In the genomic region with DNA sequence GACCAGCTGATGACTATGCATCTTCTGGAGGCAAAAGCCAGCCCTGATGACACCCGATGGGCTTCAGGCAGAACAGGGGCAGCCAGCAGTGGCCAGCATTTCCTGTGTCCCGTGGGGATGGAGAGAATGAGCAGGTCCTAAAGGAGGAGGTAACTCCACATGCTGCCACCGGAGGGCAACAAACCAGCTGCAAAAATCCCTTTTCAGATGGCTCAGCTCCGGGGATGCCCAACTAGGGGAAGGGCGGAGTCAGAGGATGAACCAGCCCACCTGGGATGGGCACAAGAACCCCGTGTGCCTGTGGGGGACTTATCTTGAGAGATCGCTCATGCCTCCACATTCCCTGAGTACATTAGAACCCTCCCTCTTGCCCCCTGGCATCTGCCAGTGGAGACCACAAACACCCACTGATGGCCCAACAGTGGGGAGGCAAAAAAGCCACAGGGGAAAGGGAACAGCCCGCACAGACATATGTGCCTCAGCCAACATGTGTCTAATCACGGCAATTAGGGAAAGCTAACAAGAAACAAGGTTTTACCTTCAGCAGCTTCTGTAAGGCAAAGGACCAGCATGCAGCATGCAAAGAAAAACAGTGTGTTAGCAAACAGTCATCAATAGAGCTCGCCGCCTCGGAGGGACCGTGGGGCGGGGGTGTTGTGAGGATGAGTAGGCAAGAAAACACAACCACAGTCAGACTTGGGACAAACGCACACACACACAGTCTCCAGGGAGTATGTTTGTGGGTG, we compare ENCODE assay signal across 8 cellular contexts.
DNase-seq lines count a peak whose midpoint lies in the region; ATAC-seq and TF ChIP-seq lines count a peak whose summit lies in the region.

No MANE protein-coding gene starts in this region.

- peaks cover 11% of the 10 kb centered on the region for H3K36me3 ChIP-seq in SJSA1
- H3K36me3 ChIP-seq in lung (ENCODE audit: control insufficient read depth in 2 of 2, insufficient read depth in 2 of 2, low read length in 2 of 2) = peaks cover 6 to 54% of the 10 kb centered on the region in 2 donors
- H3K36me3 ChIP-seq in right atrium auricular region = peaks cover 69% of the 10 kb centered on the region

- TF ChIP-seq CTCF in lung (IDR thresholded peaks at IDR 0.05; ENCODE audit: control extremely low read depth, extremely low read depth) = no peak
- no peak for TF ChIP-seq CTCF in right atrium auricular region (IDR thresholded peaks at IDR 0.05)

- WGBS in lung, 2 donors = 42 to 57% methylated on average over 15 of the region's 15 CpGs

- H3K9me3 ChIP-seq in SJSA1 (replicated peaks) (no peaks in the 10 kb centered on the region), lung (ENCODE audit: control insufficient read depth in 2 of 2, insufficient read depth in 1 of 2, low read length in 1 of 2) (no peaks in the 10 kb centered on the region), right atrium auricular region (no peaks in the 10 kb centered on the region)

- H3K4me3 ChIP-seq in SJSA1 (no peak overlapping the region), lung (no peak overlapping the region), right atrium auricular region (no peak overlapping the region)

- H3K27me3 ChIP-seq in SJSA1 (replicated peaks) (no peaks in the 10 kb centered on the region), lung (ENCODE audit: control insufficient read depth, insufficient read depth) (no peaks in the 10 kb centered on the region), right atrium auricular region (no peaks in the 10 kb centered on the region)

- H3K4me1 ChIP-seq in SJSA1 (replicated peaks) (no peaks in the 10 kb centered on the region), lung (ENCODE audit: control insufficient read depth in 2 of 2, insufficient read depth in 2 of 2, low read length in 2 of 2) (no peaks in the 10 kb centered on the region), right atrium auricular region (peaks cover 0 to 34% of the 10 kb centered on the region in 2 donors)

- ATAC-seq in lung (ENCODE audit: insufficient read depth, low FRiP score) = no peak
- ATAC-seq in HG03432 (IDR thresholded peaks at IDR 0.05; ENCODE audit: unreplicated experiment) = no peak
- no peak for ATAC-seq in HG02852 (IDR thresholded peaks at IDR 0.05; ENCODE audit: unreplicated experiment)

- DNase-seq in DMS153 treated with DMSO at 0.1 percent for 48 hours (lab: John Stamatoyannopoulos, UW; ENCODE audit: unreplicated experiment) (peak; percentile 69), LHCN-M2 (ENCODE audit: low read depth) (peak; percentile 76), SJSA1 (ENCODE audit: low read depth in 1 of 2, low spot score in 2 of 2) (peak; percentile 34 to 62), astrocyte of the hippocampus (ENCODE audit: low read depth, low spot score) (peak; percentile 77), lung (ENCODE audit: low spot score) (peak; percentile 34), right atrium auricular region (ENCODE audit: low spot score) (no peak)

- no peak overlapping the region for H3K27ac ChIP-seq in SJSA1
- H3K27ac ChIP-seq in lung (ENCODE audit: low read depth in 1 of 2, low read length in 1 of 2) = no peak overlapping the region
- H3K27ac ChIP-seq in right atrium auricular region = no peak overlapping the region
